ENCODE assay signal across 13 cellular contexts in the genomic region with DNA sequence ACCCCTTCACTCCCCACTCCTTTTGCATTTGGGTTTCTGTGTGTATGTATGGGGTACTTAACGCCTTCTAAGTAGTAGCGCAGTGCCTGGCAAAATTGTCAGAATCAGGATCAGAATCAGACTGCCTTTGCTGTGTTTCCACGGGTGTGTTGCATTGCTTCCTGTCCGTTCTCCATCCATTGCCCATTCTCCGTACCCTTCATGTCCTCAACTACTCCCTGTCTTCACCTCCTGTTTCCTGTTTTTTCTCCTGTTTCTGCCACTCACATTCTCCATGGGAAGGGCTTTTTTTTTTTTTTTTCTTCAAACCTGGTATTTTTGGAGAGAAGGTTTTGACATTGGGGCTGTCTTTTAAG.
DNase-seq lines count a peak whose midpoint lies in the region; ATAC-seq and TF ChIP-seq lines count a peak whose summit lies in the region.
"Had no signal": no experiment of that assay in that cellular context is flagged by ENCODE, and none has a peak within 500 bp of the region (broad histone marks: within the 10 kb centered on the region; RNA-seq: fewer than 3 reads in every experiment).

No MANE protein-coding gene starts in this region.

- H3K27me3 ChIP-seq in heart right ventricle (no peaks in the 10 kb centered on the region), endocrine pancreas (ENCODE audit: control insufficient read depth, insufficient read depth, low read length) (no peaks in the 10 kb centered on the region), uterus (no peaks in the 10 kb centered on the region)
- H3K27me3 ChIP-seq: gastroesophageal sphincter had no signal

- peak overlapping the region; percentile 95 for H3K27ac Mint-ChIP-seq in nephron progenitor cell
- H3K27ac Mint-ChIP-seq: activated CD8-positive, alpha-beta memory T cell treated with anti-CD3 and anti-CD28 coated beads, Interleukin-2, amount 10 ng/mL, durations not matched to agents 7 days and 5 days; T-cell had no signal

- peaks cover 3% of the 10 kb centered on the region for H3K36me3 Mint-ChIP-seq in nephron progenitor cell (ENCODE audit: low read depth)

- H3K27ac ChIP-seq in heart right ventricle (peak overlapping the region; percentile 64 to 89 (median 86)), uterus (peak overlapping the region; percentile 84 to 89)

- no peak for DNase-seq in heart right ventricle
- DNase-seq in left cardiac atrium = no peak
- no peak for DNase-seq in nephron progenitor cell
- DNase-seq in uterus = no peak
- DNase-seq in T-helper 1 cell = no peak
- no peak for DNase-seq in NCI-H345 treated with DMSO at 0.1 percent for 48 hours (lab: John Stamatoyannopoulos, UW; ENCODE audit: unreplicated experiment)
- DNase-seq in activated effector memory CD4-positive, alpha-beta T cell treated with Interleukin-2 at 50 U/mL for 16 hours = no peak
- DNase-seq: activated CD8-positive, alpha-beta memory T cell treated with anti-CD3 and anti-CD28 coated beads, Interleukin-2, amount 10 ng/mL, durations not matched to agents 7 days and 5 days; MV-4-11; NCI-H748 treated with DMSO at 0.1 percent for 48 hours; T-cell had no signal

- no peak for ATAC-seq in heart right ventricle
- no peak for ATAC-seq in left cardiac atrium
- ATAC-seq: activated CD8-positive, alpha-beta memory T cell treated with anti-CD3 and anti-CD28 coated beads, Interleukin-2, amount 10 ng/mL, durations not matched to agents 7 days and 5 days; T-cell had no signal

- H3K27me3 Mint-ChIP-seq in nephron progenitor cell (ENCODE audit: low read depth, poor library complexity) = peaks cover 3% of the 10 kb centered on the region
- H3K27me3 Mint-ChIP-seq: activated CD8-positive, alpha-beta memory T cell treated with anti-CD3 and anti-CD28 coated beads, Interleukin-2, amount 10 ng/mL, durations not matched to agents 7 days and 5 days; T-cell had no signal

- no peak overlapping the region for H3K9ac ChIP-seq in endocrine pancreas (ENCODE audit: control insufficient read depth, insufficient read depth, low read length)

- intact Hi-C loops in heart right ventricle (cut with DNase I) (loop anchor here in 1 of 10 donors (5.0 kb wide), 1 partner anchor 110 kb away; no protein-coding TSS in a partner anchor), left cardiac atrium (cut with DNase I) (no loop called here), uterus (cut with DNase I; ENCODE audit: low total_unique reads) (no loop called here)

- TF ChIP-seq CTCF in heart right ventricle (IDR thresholded peaks at IDR 0.05) (no peak), nephron progenitor cell (IDR thresholded peaks at IDR 0.05) (no peak), uterus (IDR thresholded peaks at IDR 0.05) (no peak)

- H3K9me3 Mint-ChIP-seq in nephron progenitor cell = no peaks in the 10 kb centered on the region
- H3K9me3 Mint-ChIP-seq: T-cell had no signal

- 58 to 59% methylated on average over 5 of the region's 5 CpGs for WGBS in heart right ventricle, 2 donors

- peak overlapping the region; percentile 24 for H3K4me3 Mint-ChIP-seq in nephron progenitor cell
- H3K4me3 Mint-ChIP-seq: activated CD8-positive, alpha-beta memory T cell treated with anti-CD3 and anti-CD28 coated beads, Interleukin-2, amount 10 ng/mL, durations not matched to agents 7 days and 5 days had no signal

- no peaks in the 10 kb centered on the region for H3K36me3 ChIP-seq in heart right ventricle
- no peaks in the 10 kb centered on the region for H3K36me3 ChIP-seq in endocrine pancreas (ENCODE audit: control insufficient read depth, insufficient read depth, low read length)
- no peaks in the 10 kb centered on the region for H3K36me3 ChIP-seq in uterus
- H3K36me3 ChIP-seq: gastroesophageal sphincter had no signal

- H3K9me3 ChIP-seq in heart right ventricle (no peaks in the 10 kb centered on the region), endocrine pancreas (ENCODE audit: control insufficient read depth, low read length) (no peaks in the 10 kb centered on the region), uterus (no peaks in the 10 kb centered on the region)
- H3K9me3 ChIP-seq: gastroesophageal sphincter had no signal

- H3K4me1 ChIP-seq in heart right ventricle (peaks cover 22 to 95% (median 71%) of the 10 kb centered on the region in 9 donors), endocrine pancreas (ENCODE audit: control insufficient read depth, insufficient read depth, low read length) (peaks cover 23% of the 10 kb centered on the region), uterus (peaks cover 6 to 12% of the 10 kb centered on the region in 2 donors)

- H3K4me3 ChIP-seq in heart right ventricle = no peak overlapping the region
- peak overlapping the region; percentile 22 for H3K4me3 ChIP-seq in endocrine pancreas (ENCODE audit: control insufficient read depth, insufficient read depth, low read length)
- H3K4me3 ChIP-seq in uterus = no peak overlapping the region

- H3K4me1 Mint-ChIP-seq in nephron progenitor cell = peaks cover 76% of the 10 kb centered on the region

- TF ChIP-seq POLR2A in uterus (IDR thresholded peaks at IDR 0.05) = no peak
